1 cellular context compared by ENCODE assay signal in the genomic region with DNA sequence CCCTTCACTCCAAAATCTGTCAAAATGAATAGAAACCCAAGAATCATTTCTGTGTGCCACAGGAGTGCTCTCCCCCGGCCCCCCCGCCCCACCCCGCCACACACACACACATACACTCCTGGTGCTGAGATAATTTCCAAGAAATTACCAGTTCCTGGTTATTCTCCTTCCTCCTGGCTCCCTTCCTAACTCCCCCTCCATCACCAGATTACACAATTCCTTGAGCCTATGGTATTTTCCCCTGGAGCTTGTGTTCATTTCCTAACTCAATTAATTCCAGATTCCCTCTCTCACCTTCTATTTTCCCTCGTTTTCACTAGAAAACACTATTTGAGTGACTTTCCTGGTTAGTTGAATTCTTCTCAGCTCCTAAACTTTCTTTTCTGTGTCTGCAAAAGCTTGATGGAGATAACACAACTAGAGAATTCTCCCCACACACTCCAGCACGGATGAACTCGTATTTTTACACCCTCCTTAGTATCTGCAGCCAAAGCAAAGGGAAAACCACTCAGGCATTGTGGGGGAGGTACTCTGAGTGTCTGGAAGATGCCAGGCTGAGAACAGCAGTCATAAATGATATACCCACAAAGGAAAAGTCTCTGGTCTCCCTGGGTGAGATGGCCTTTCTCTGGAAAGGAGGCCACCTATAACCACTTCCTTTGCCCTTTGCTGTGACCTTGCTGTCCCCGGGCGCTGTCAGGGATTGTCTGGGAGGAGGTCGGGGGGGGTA.
TF ChIP-seq lines count a peak whose summit lies in the region.

No MANE protein-coding gene starts in this region.

TF ChIP-seq in HepG2, 621 proteins besides CTCF, POLR2A, EP300 and RAD21:
- 0 out of 2 replicates have a peak, but pooled peaks have one; percentile 5 for TF ChIP-seq EZH2 (conservative IDR thresholded peaks at IDR 0.05; ENCODE audit: low read depth, low read length)
- no peak for TF ChIP-seq FOXA3 (CRISPR knock-in tag; IDR thresholded peaks at IDR 0.05)
- no peak for TF ChIP-seq NPAS2 (CRISPR knock-in tag; IDR thresholded peaks at IDR 0.05; ENCODE audit: borderline replicate concordance)
